ENCODE assay signal across 15 cellular contexts in the genomic region with DNA sequence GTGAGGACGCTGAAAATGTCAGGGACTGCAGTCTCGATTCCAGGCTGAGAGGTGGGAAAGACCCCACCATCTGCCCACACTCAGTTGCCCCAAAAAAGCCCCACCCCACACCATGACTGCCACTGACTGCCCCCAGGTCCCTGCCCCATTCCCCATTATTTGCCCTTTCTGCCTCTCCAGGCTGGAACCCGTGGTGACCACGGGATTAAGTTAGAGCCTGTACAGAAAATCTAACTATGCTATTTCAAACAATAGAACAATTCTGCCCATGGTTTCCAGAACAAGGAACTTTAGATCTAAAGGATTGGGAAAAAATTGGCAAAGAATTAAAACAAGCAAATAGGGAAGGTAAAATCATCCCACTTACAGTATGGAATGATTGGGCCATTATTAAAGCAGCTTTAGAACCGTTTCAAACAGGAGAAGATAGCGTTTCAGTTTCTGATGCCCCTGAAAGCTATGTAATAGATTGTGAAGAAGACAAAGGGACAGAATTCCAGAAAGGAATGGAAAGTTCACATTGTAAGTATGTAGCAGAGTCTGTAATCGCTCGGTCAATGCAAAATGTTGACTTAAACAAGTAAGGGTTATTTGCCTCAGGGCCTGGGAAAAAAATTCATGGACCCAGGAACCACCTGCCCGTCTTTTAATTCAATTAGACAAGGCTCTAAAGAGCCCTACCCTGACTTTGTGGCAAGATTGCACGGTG. TPM values are rescaled to one million over a fixed set of nuclear protein-coding genes. Genes with fewer than 3 reads are reported as not detected.
DNase-seq lines count a peak whose midpoint lies in the region; ATAC-seq, FAIRE-seq and TF ChIP-seq lines count a peak whose summit lies in the region.
"Had no signal": no experiment of that assay in that cellular context is flagged by ENCODE, and none has a peak within 500 bp of the region (broad histone marks: within the 10 kb centered on the region; RNA-seq: fewer than 3 reads in every experiment).

No MANE protein-coding gene starts in this region.

- H3K4me1 Mint-ChIP-seq in T-cell, result peaks cover 13 to 24% (median 14%) of the 10 kb centered on the region in 3 donors

- POLR2A ChIA-PET in T-cell (lab: Charles Lee), result no interaction called here

- no peaks in the 10 kb centered on the region for H3K27me3 Mint-ChIP-seq in T-cell
- H3K27me3 Mint-ChIP-seq: activated B cell treated with CpG ODN at 0.5 μM for 24 hours; activated naive CD8-positive, alpha-beta T cell; stimulated activated naive CD8-positive, alpha-beta T cell treated with anti-CD3 and anti-CD28 coated beads, Interleukin-15, amount 100 ng/mL, for 72 hours had no signal

- peaks cover 14% of the 10 kb centered on the region for H3K36me3 Mint-ChIP-seq in T-cell
- H3K36me3 Mint-ChIP-seq: activated naive CD8-positive, alpha-beta T cell had no signal

- DNase-seq in D721Med (ENCODE audit: insufficient read length, low spot score), result peak; percentile 10
- DNase-seq in NCI-H146 treated with DMSO at 0.1 percent for 48 hours (lab: John Stamatoyannopoulos, UW; ENCODE audit: unreplicated experiment), result peak; percentile 66
- DNase-seq in prostate gland (ENCODE audit: low spot score), result no peak
- DNase-seq in T-cell, result no peak
- no peak for DNase-seq in NCI-H2081 (lab: John Stamatoyannopoulos, UW)

- peaks cover 12% of the 10 kb centered on the region for H3K27me3 ChIP-seq in iPS-18a (ENCODE audit: control insufficient read depth, insufficient read depth, low read length)
- H3K27me3 ChIP-seq in prostate gland (replicated peaks; ENCODE audit: insufficient read depth), result no peaks in the 10 kb centered on the region
- H3K27me3 ChIP-seq: brain microvascular endothelial cell had no signal

- H3K4me1 ChIP-seq in iPS-18a (ENCODE audit: control insufficient read depth, low read depth, low read length) (peaks cover 16% of the 10 kb centered on the region), prostate gland (replicated peaks) (peaks cover 10% of the 10 kb centered on the region)

- H3K36me3 ChIP-seq in iPS-18a (ENCODE audit: control insufficient read depth, low read depth, low read length), result peaks cover 5% of the 10 kb centered on the region
- H3K36me3 ChIP-seq in prostate gland, result peaks cover 0 to 14% of the 10 kb centered on the region in 2 donors

- FAIRE-seq in D721Med (lab: Jason Lieb, UNC), result no peak

- H3K9me3 Mint-ChIP-seq in T-cell, result no peaks in the 10 kb centered on the region
- H3K9me3 Mint-ChIP-seq: activated B cell treated with CpG ODN at 0.5 μM for 24 hours; activated T-cell treated with anti-CD3 and anti-CD28 coated beads, Interleukin-2, amount 50 U/mL, for 72 hours; stimulated activated naive CD8-positive, alpha-beta T cell treated with anti-CD3 and anti-CD28 coated beads, Interleukin-15, amount 100 ng/mL, for 72 hours had no signal

- H3K27ac Mint-ChIP-seq in T-cell, result peak overlapping the region in 1 of 2 donors; percentile 4
- H3K27ac Mint-ChIP-seq: activated B cell treated with CpG ODN at 0.5 μM for 24 hours; activated naive CD8-positive, alpha-beta T cell; activated T-cell treated with anti-CD3 and anti-CD28 coated beads, Interleukin-2, amount 50 U/mL, for 72 hours; stimulated activated naive CD8-positive, alpha-beta T cell treated with anti-CD3 and anti-CD28 coated beads, Interleukin-15, amount 100 ng/mL, for 72 hours had no signal

- peak overlapping the region; percentile 36 for H3K9ac ChIP-seq in iPS-18a (ENCODE audit: low read length)

- intact Hi-C loops in prostate gland (cut with DNase I), result loop anchor here (5.0 kb wide), 1 partner anchor 54 kb away; no protein-coding TSS in a partner anchor

- TF ChIP-seq POLR2A in prostate gland (IDR thresholded peaks at IDR 0.05), result no peak

- H3K27ac ChIP-seq in iPS-18a (ENCODE audit: low read length) (no peak overlapping the region), prostate gland (peak overlapping the region; percentile 48 to 74)
- H3K27ac ChIP-seq: brain microvascular endothelial cell, left ventricle myocardium inferior had no signal

- H3K4me3 Mint-ChIP-seq in T-cell, result no peak overlapping the region
- H3K4me3 Mint-ChIP-seq: activated B cell treated with CpG ODN at 0.5 μM for 24 hours; activated naive CD8-positive, alpha-beta T cell had no signal

- CTCF ChIA-PET in T-cell (lab: Charles Lee), result interaction anchor here (0.5 to 1.6 kb wide), 10 partner anchors 12 to 381 kb away, joined by 3 to 15 read pairs (median 4); a partner anchor contains a TSS

- ATAC-seq in GM21619 (IDR thresholded peaks at IDR 0.05; ENCODE audit: unreplicated experiment) (no peak), T-cell (replicated peaks in 1 of 4) (no peak)

- WGBS in prostate gland, result 52% methylated on average over 10 of the region's 10 CpGs

- H3K4me3 ChIP-seq in iPS-18a (ENCODE audit: low read length) (peak overlapping the region; percentile 44), prostate gland (no peak overlapping the region)

- H3K9me3 ChIP-seq in iPS-18a (ENCODE audit: control insufficient read depth, low read depth, low read length) (no peaks in the 10 kb centered on the region), prostate gland (no peaks in the 10 kb centered on the region)
- H3K9me3 ChIP-seq: left ventricle myocardium inferior had no signal

- TF ChIP-seq CTCF in D721Med (IDR thresholded peaks at IDR 0.05; ENCODE audit: insufficient read depth, missing control alignments), result no peak
- TF ChIP-seq CTCF in prostate gland (IDR thresholded peaks at IDR 0.05), result no peak

RNA-seq across cellular contexts. Expression of a gene that starts 14.4 kb away (rescaled TPM):
- total RNA-seq in prostate gland, result 10 to 100 TPM; 53.0 to 55.6 TPM
- 100 to 1,000 TPM in 3 of 5 donors, 10 to 100 TPM in 2; 83.0 to 144 (median 106) TPM for total RNA-seq in T-cell

RNA-seq across cellular contexts. Expression of a gene that starts 38.0 kb away (rescaled TPM):
- total RNA-seq in prostate gland (1 to 10 TPM; 1.4 to 4.0 TPM), T-cell (under 1 TPM in 1 of 5 donors, not detected in 4; 0.15 TPM)
- total RNA-seq: left ventricle myocardium inferior; omental fat pad; T-helper 1 cell treated with Interleukin-12 subunit alpha and Interleukin-12 subunit beta and Interleukin-4 antibody, amounts not matched to agents 30 ng/mL and 1 ng/mL, for 36 hours had no signal

RNA-seq across cellular contexts. Expression of a gene that starts 43.0 kb away (rescaled TPM):
- total RNA-seq in prostate gland, result 10 to 100 TPM in 1 of 2 donors, 1 to 10 TPM in 1; 9.1 to 25.1 TPM
- 1 to 10 TPM; 1.9 to 3.3 (median 3.1) TPM for total RNA-seq in T-cell

RNA-seq across cellular contexts. Expression of a gene that starts 43.1 kb away (rescaled TPM):
- total RNA-seq in prostate gland, result 100 to 1,000 TPM in 1 of 2 donors, 10 to 100 TPM in 1; 78.8 to 150 TPM
- total RNA-seq in T-cell, result 10 to 100 TPM; 12.1 to 31.4 (median 25.6) TPM

RNA-seq across cellular contexts. Expression of a gene that starts 54.1 kb away (rescaled TPM):
- total RNA-seq in prostate gland (10 to 100 TPM in 1 of 2 donors, 1 to 10 TPM in 1; 4.1 to 25.5 TPM), T-cell (1 to 10 TPM; 1.3 to 3.1 (median 1.7) TPM)

Comparison
In these comparisons a context has a peak if more than half of its experiments do, and no peak if none do; other contexts are left out.
1. DNase-seq: peak in D721Med (single experiment) and NCI-H146 treated with DMSO at 0.1 percent for 48 hours (single experiment); none in prostate gland (single experiment), T-cell (0 of 34) and NCI-H2081 (0 of 2).